ENCODE assay signal across 30 cellular contexts in the genomic region with DNA sequence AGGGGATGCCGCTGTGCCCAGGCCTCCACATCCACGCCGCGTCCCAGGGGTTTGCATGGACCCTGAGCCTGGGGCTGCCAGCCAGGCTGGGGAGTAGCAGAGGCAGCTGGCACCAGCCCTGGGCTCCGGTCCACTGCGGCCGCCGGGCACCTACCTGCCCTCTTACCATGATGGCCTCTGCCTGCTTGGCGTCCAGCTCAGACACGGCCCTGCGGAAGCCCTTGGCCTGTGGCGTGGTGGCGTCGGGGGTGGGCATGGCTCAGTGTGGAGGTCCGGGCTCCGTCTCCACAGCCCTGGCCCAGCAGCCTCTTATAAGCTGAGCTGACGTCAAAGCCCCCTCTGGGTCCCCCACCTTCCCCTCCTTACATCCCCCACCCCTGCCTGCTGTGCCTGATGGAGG. TPM values are rescaled to one million over a fixed set of nuclear protein-coding genes. Genes with fewer than 3 reads are reported as not detected.
"Had no signal": no experiment of that assay in that cellular context is flagged by ENCODE, and none has a peak within 500 bp of the region (broad histone marks: within the 10 kb centered on the region; RNA-seq: fewer than 3 reads in every experiment).

A gene (minus strand): TSS at position 285 of the 400 bp plus-strand sequence. CDS start 29 bp downstream, at position 256.

- H3K36me3 ChIP-seq: esophagus muscularis mucosa, gastroesophageal sphincter, heart left ventricle, lower lobe of right lung, prostate gland, spleen, thoracic aorta, tibial nerve, upper lobe of left lung had no signal

- H3K27ac ChIP-seq: coronary artery, esophagus muscularis mucosa, foreskin keratinocyte, gastroesophageal sphincter, heart left ventricle, hepatocyte, lower lobe of right lung, prostate gland, skin epidermis, spleen, thoracic aorta, tibial nerve, upper lobe of left lung had no signal

- H3K79me2 ChIP-seq: hepatocyte had no signal

- H2AFZ ChIP-seq: hepatocyte had no signal

- H3K4me2 ChIP-seq: hepatocyte had no signal

- H3K4me3 Mint-ChIP-seq: natural killer cell; neural crest cell; stimulated activated naive B cell treated with anti-CD40 and anti-IgM and Interleukin-4, amounts not matched to agents 10 μg/mL and 1 μg/mL and 100 μg/mL, for 72 hours; stimulated activated naive CD8-positive, alpha-beta T cell treated with anti-CD3 and anti-CD28 coated beads, Interleukin-15, Interleukin-2, amounts not matched to agents 100 ng/mL and 50 ng/mL, for 24 hours had no signal

- H3K9me3 ChIP-seq: esophagus muscularis mucosa, gastroesophageal sphincter, heart left ventricle, lower lobe of right lung, prostate gland, spleen, thoracic aorta, tibial nerve, upper lobe of left lung had no signal

- H3K27ac Mint-ChIP-seq: natural killer cell; stimulated activated naive CD8-positive, alpha-beta T cell treated with anti-CD3 and anti-CD28 coated beads, Interleukin-15, Interleukin-2, amounts not matched to agents 100 ng/mL and 50 ng/mL, for 24 hours had no signal

- ATAC-seq: foreskin keratinocyte; gastroesophageal sphincter; heart left ventricle; left cardiac atrium; left ventricle myocardium superior; lower lobe of right lung; natural killer cell; right cardiac atrium; stimulated activated naive B cell treated with anti-CD40 and anti-IgM and Interleukin-4, amounts not matched to agents 10 μg/mL and 1 μg/mL and 100 μg/mL, for 72 hours had no signal

- H3K36me3 Mint-ChIP-seq: natural killer cell; stimulated activated naive B cell treated with anti-CD40 and anti-IgM and Interleukin-4, amounts not matched to agents 10 μg/mL and 1 μg/mL and 100 μg/mL, for 72 hours had no signal

- H3K27me3 Mint-ChIP-seq: stimulated activated naive CD8-positive, alpha-beta T cell treated with anti-CD3 and anti-CD28 coated beads, Interleukin-15, Interleukin-2, amounts not matched to agents 100 ng/mL and 50 ng/mL, for 24 hours had no signal

- H3K4me1 ChIP-seq: prostate gland had no signal

- H3K9me3 Mint-ChIP-seq: natural killer cell; neural crest cell; stimulated activated naive B cell treated with anti-CD40 and anti-IgM and Interleukin-4, amounts not matched to agents 10 μg/mL and 1 μg/mL and 100 μg/mL, for 72 hours; stimulated activated naive CD8-positive, alpha-beta T cell treated with anti-CD3 and anti-CD28 coated beads, Interleukin-15, Interleukin-2, amounts not matched to agents 100 ng/mL and 50 ng/mL, for 24 hours had no signal

- DNase-seq: dermis blood vessel endothelial cell; effector memory CD4-positive, alpha-beta T cell; foreskin keratinocyte; heart left ventricle; kidney; left cardiac atrium; left ventricle myocardium superior; lower lobe of right lung; natural killer cell; nucleus accumbens; right cardiac atrium; spleen; stimulated activated CD4-positive, alpha-beta T cell treated with anti-CD3 and anti-CD28 coated beads, Interleukin-2, amount 100 ng/mL, for 48 hours; stimulated activated naive B cell treated with anti-CD40 and anti-IgM and Interleukin-4, amounts not matched to agents 10 μg/mL and 1 μg/mL and 100 μg/mL, for 72 hours had no signal

- H3K4me3 ChIP-seq: coronary artery, esophagus muscularis mucosa, gastroesophageal sphincter, heart left ventricle, hepatocyte, lower lobe of right lung, prostate gland, skin epidermis, spleen, thoracic aorta, tibial nerve, upper lobe of left lung had no signal

- FAIRE-seq: endothelial cell of umbilical vein, kidney, urothelium cell line had no signal

- H3K27me3 ChIP-seq: foreskin keratinocyte, hepatocyte had no signal

- H3K4me1 Mint-ChIP-seq: natural killer cell; stimulated activated naive B cell treated with anti-CD40 and anti-IgM and Interleukin-4, amounts not matched to agents 10 μg/mL and 1 μg/mL and 100 μg/mL, for 72 hours had no signal

RNA-seq across cellular contexts. Expression of the gene that starts here (rescaled TPM):
- total RNA-seq: dermis blood vessel endothelial cell, endothelial cell of umbilical vein, heart left ventricle, kidney, left cardiac atrium, left ventricle myocardium superior, lower lobe of right lung, mesenteric fat pad, myocyte, natural killer cell, right cardiac atrium, thoracic aorta, upper lobe of left lung had no signal
- polyA plus RNA-seq: endothelial cell of umbilical vein, fibroblast of lung, right cardiac atrium had no signal
